ENCODE assay signal across 1 cellular context in genomic region chrX:110374544-110374943, GRCh38.
A peak's percentile ranks its signal among the peaks of the same experiment; 100 is the strongest.
TF ChIP-seq lines count a peak whose summit lies in the region.

No MANE protein-coding gene starts in this region.

TF ChIP-seq in GM12878, 131 proteins besides CTCF, POLR2A, EP300 and RAD21:
- TF ChIP-seq STAT1 (conservative IDR thresholded peaks at IDR 0.05) (no peak), BMI1 (IDR thresholded peaks at IDR 0.05; ENCODE audit: borderline replicate concordance) (no peak), CEBPZ (IDR thresholded peaks at IDR 0.05; ENCODE audit: low read depth, low read length) (no peak), MTA2 (IDR thresholded peaks at IDR 0.05; ENCODE audit: low read depth) (peak; percentile 35; the same call in 1 of the 2 replicates), ZBED1 (IDR thresholded peaks at IDR 0.05; ENCODE audit: borderline replicate concordance) (no peak)
